In genomic region chr16:85614338-85615013, GRCh38 we compare ENCODE assay signal across 8 cellular contexts. TPM values are rescaled to one million over a fixed set of nuclear protein-coding genes. Genes with fewer than 3 reads are reported as not detected.
DNase-seq lines count a peak whose midpoint lies in the region; ATAC-seq, FAIRE-seq and TF ChIP-seq lines count a peak whose summit lies in the region.

No MANE protein-coding gene starts in this region.

- H3K4me2 ChIP-seq in HepG2 (ENCODE audit: low read depth, low read length) = peak overlapping the region; percentile 94

- peaks cover 59% of the 10 kb centered on the region for H4K20me1 ChIP-seq in HepG2 (ENCODE audit: insufficient read depth, low read length)

- peaks cover 38% of the 10 kb centered on the region for H3K4me1 ChIP-seq in HepG2 (ENCODE audit: insufficient read depth, low read length)
- peaks cover 61% of the 10 kb centered on the region for H3K4me1 ChIP-seq in upper lobe of right lung

- no peaks in the 10 kb centered on the region for H3K36me3 Mint-ChIP-seq in activated naive CD4-positive, alpha-beta T cell treated with anti-CD3 and anti-CD28 coated beads, Interleukin-2, amount 50 U/mL, for 24 hours
- no peaks in the 10 kb centered on the region for H3K36me3 Mint-ChIP-seq in activated T-cell treated with anti-CD3 and anti-CD28 coated beads, Interleukin-2, amount 50 U/mL, for 72 hours (ENCODE audit: insufficient read depth in 2 of 2)

- H3K4me3 ChIP-seq in HepG2 (replicated peaks in 1 of 3; ENCODE audit: insufficient read depth in 1 of 3, low read depth in 2 of 3, low read length in 3 of 3) (peak overlapping the region; percentile 79 to 85 (median 82)), upper lobe of right lung (peak overlapping the region; percentile 73)

- POLR2A ChIA-PET in HepG2 (lab: Yijun Ruan, JAX) = interaction anchor here (0.9 to 3.7 kb wide), 8 partner anchors 8 to 324 kb away, joined by 3 to 29 read pairs (median 12); no protein-coding TSS in a partner anchor

- WGBS in HepG2 (ENCODE audit: low lambda C conversion rate) = 3% methylated on average over 19 of the region's 41 CpGs

- H3K9me3 ChIP-seq in HepG2 (ENCODE audit: low read length) (no peaks in the 10 kb centered on the region), upper lobe of right lung (no peaks in the 10 kb centered on the region)

- peaks cover 55% of the 10 kb centered on the region for H3K79me2 ChIP-seq in HepG2 (ENCODE audit: insufficient read depth, low read length)

- no peak for DNase-seq in activated naive CD4-positive, alpha-beta T cell treated with anti-CD3 and anti-CD28 coated beads, Interleukin-2, amount 50 U/mL, for 16 hours
- DNase-seq in activated T-cell treated with anti-CD3 and anti-CD28 coated beads, Interleukin-2, amount 50 U/mL, for 72 hours = peak in 1 of 2 donors; percentile 8
- DNase-seq in HepG2 (ENCODE audit: low spot score) (no peak), upper lobe of right lung (no peak)

- peak; percentile 4 for FAIRE-seq in HepG2 (lab: Jason Lieb, UNC)

- H3K27me3 ChIP-seq in HepG2 (ENCODE audit: control insufficient read depth in 1 of 2, insufficient read depth in 2 of 2, low read length in 2 of 2) (no peaks in the 10 kb centered on the region), upper lobe of right lung (no peaks in the 10 kb centered on the region)

- no peak for ATAC-seq in activated T-cell treated with anti-CD3 and anti-CD28 coated beads, Interleukin-2, amount 50 U/mL, for 72 hours (replicated peaks in 1 of 2)
- ATAC-seq in HepG2 (no peak), upper lobe of right lung (no peak), GM21717 (IDR thresholded peaks at IDR 0.05; ENCODE audit: unreplicated experiment) (no peak), GM21390 (IDR thresholded peaks at IDR 0.05; ENCODE audit: unreplicated experiment) (no peak), GM21786 (IDR thresholded peaks at IDR 0.05; ENCODE audit: unreplicated experiment) (no peak)

- intact Hi-C loops in HepG2 (cut with micrococcal nuclease; ENCODE audit: unreplicated experiment) (loop anchor here (10.0 kb wide), 2 partner anchors 90 to 220 kb away; no protein-coding TSS in a partner anchor), upper lobe of right lung (cut with DNase I) (no loop called here)

- BruUV-seq in HepG2 (replicated peaks; lab: Mats Ljungman, UMichigan) = TSS peak; percentile 75

- no peak overlapping the region for H2AFZ ChIP-seq in HepG2 (ENCODE audit: low read length)

- H3K27ac Mint-ChIP-seq in activated naive CD4-positive, alpha-beta T cell treated with anti-CD3 and anti-CD28 coated beads, Interleukin-2, amount 50 U/mL, for 24 hours = no peak overlapping the region
- no peak overlapping the region for H3K27ac Mint-ChIP-seq in activated T-cell treated with anti-CD3 and anti-CD28 coated beads, Interleukin-2, amount 50 U/mL, for 72 hours

- H3K27ac ChIP-seq in HepG2 (ENCODE audit: extremely low read length, insufficient read depth, low read length) = peak overlapping the region; percentile 93
- peak overlapping the region; percentile 92 for H3K27ac ChIP-seq in upper lobe of right lung

- CTCF ChIA-PET in HepG2 (lab: Yijun Ruan, JAX; ENCODE audit: low intra/inter-chr PET ratio, low total read pairs) = interaction anchor here (0.9 to 2.5 kb wide), 3 partner anchors 122 to 194 kb away, joined by 3 to 25 read pairs (median 3); no protein-coding TSS in a partner anchor

- peaks cover 34% of the 10 kb centered on the region for H3K4me1 Mint-ChIP-seq in activated naive CD4-positive, alpha-beta T cell treated with anti-CD3 and anti-CD28 coated beads, Interleukin-2, amount 50 U/mL, for 24 hours
- peaks cover 43% of the 10 kb centered on the region for H3K4me1 Mint-ChIP-seq in activated T-cell treated with anti-CD3 and anti-CD28 coated beads, Interleukin-2, amount 50 U/mL, for 72 hours (ENCODE audit: low read depth)

- no peak for TF ChIP-seq EP300 in HepG2 (IDR thresholded peaks at IDR 0.05; ENCODE audit: low read depth in 2 of 2, low read length in 2 of 2)
- TF ChIP-seq EP300 in HepG2 (CRISPR knock-in tag; IDR thresholded peaks at IDR 0.05; ENCODE audit: borderline replicate concordance) = no peak

- H3K9me3 Mint-ChIP-seq in activated naive CD4-positive, alpha-beta T cell treated with anti-CD3 and anti-CD28 coated beads, Interleukin-2, amount 50 U/mL, for 24 hours = no peaks in the 10 kb centered on the region
- H3K9me3 Mint-ChIP-seq in activated T-cell treated with anti-CD3 and anti-CD28 coated beads, Interleukin-2, amount 50 U/mL, for 72 hours = no peaks in the 10 kb centered on the region

- TF ChIP-seq POLR2A in HepG2 (IDR thresholded peaks at IDR 0.05; ENCODE audit: insufficient read depth in 1 of 2, low read depth in 2 of 2, low read length in 2 of 2) = no peak

- peak overlapping the region; percentile 82 for H3K9ac ChIP-seq in HepG2 (ENCODE audit: insufficient read depth, low read depth, low read length)

- TF ChIP-seq RAD21 in HepG2 (CRISPR knock-in tag; IDR thresholded peaks at IDR 0.05) = no peak

- peaks cover 4% of the 10 kb centered on the region for H3K27me3 Mint-ChIP-seq in activated naive CD4-positive, alpha-beta T cell treated with anti-CD3 and anti-CD28 coated beads, Interleukin-2, amount 50 U/mL, for 24 hours
- no peaks in the 10 kb centered on the region for H3K27me3 Mint-ChIP-seq in activated T-cell treated with anti-CD3 and anti-CD28 coated beads, Interleukin-2, amount 50 U/mL, for 72 hours (ENCODE audit: low read depth)

- TF ChIP-seq CTCF in HepG2 (CRISPR knock-in tag; IDR thresholded peaks at IDR 0.05) (no peak), upper lobe of right lung (IDR thresholded peaks at IDR 0.05) (no peak)

- peaks cover 18 to 22% of the 10 kb centered on the region in 2 experiments for H3K36me3 ChIP-seq in HepG2 (replicated peaks in 1 of 2; ENCODE audit: control insufficient read depth in 1 of 2, insufficient read depth in 2 of 2, low read length in 2 of 2)
- H3K36me3 ChIP-seq in upper lobe of right lung = no peaks in the 10 kb centered on the region

- H3K4me3 Mint-ChIP-seq in activated naive CD4-positive, alpha-beta T cell treated with anti-CD3 and anti-CD28 coated beads, Interleukin-2, amount 50 U/mL, for 24 hours = peak overlapping the region; percentile 11
- peak overlapping the region; percentile 75 for H3K4me3 Mint-ChIP-seq in activated T-cell treated with anti-CD3 and anti-CD28 coated beads, Interleukin-2, amount 50 U/mL, for 72 hours

- in situ Hi-C loops in HepG2 (cut with HindIII; ENCODE audit: extremely low pct_ligation_motif_present, low pct_unique_long_range_greater_than_20kb) = no loop called here

TF ChIP-seq in HepG2, 621 proteins besides CTCF, POLR2A, EP300 and RAD21 (continues in another document):
- TF ChIP-seq ZNF790 (CRISPR knock-in tag; IDR thresholded peaks at IDR 0.05; ENCODE audit: borderline replicate concordance) (peak; percentile 78; the same call in 1 of the 2 replicates), ZBTB34 (CRISPR knock-in tag; IDR thresholded peaks at IDR 0.05) (no peak), MAZ (IDR thresholded peaks at IDR 0.05; ENCODE audit: borderline replicate concordance, low read depth, low read length) (no peak), MAZ (CRISPR knock-in tag; IDR thresholded peaks at IDR 0.05; ENCODE audit: low read depth) (no peak), ZNF878 (CRISPR knock-in tag; IDR thresholded peaks at IDR 0.05) (0 out of 2 replicates have a peak, but pooled peaks have one; percentile 25), MTF1 (CRISPR knock-in tag; IDR thresholded peaks at IDR 0.05) (no peak), ZNF264 (CRISPR knock-in tag; IDR thresholded peaks at IDR 0.05) (no peak), ZNF546 (CRISPR knock-in tag; conservative IDR thresholded peaks at IDR 0.05) (no peak; the same call in 1 of the 2 replicates)

RNA-seq across cellular contexts. Expression of gene GSE1, which starts 1.4 kb away (rescaled TPM):
- total RNA-seq in activated T-cell treated with anti-CD3 and anti-CD28 coated beads, Interleukin-2, amount 50 U/mL, for 72 hours = 10 to 100 TPM; 26.7 to 30.9 TPM
- total RNA-seq in HepG2 (2016; rRNA removed; fragmentation: Illumina TruSeq; extraction: Trizol) (16.1 and 19.5 TPM in 2 replicates), upper lobe of right lung (87.2 TPM)
- 13.0 and 16.7 TPM in 2 replicates for total RNA-seq in HepG2 (2016; cell fraction: cytosol; rRNA removed; fragmentation: Illumina TruSeq; extraction: Trizol; ENCODE audit: low read depth)
- total RNA-seq in HepG2 (2016; cell fraction: insoluble cytoplasmic fraction; rRNA removed; fragmentation: Illumina TruSeq; extraction: Trizol) = 15.4 and 17.4 TPM in 2 replicates
- total RNA-seq in HepG2 (2016; cell fraction: membrane; rRNA removed; fragmentation: Illumina TruSeq; extraction: Trizol) = 18.2 and 21.4 TPM in 2 replicates
- total RNA-seq in HepG2 (2016; cell fraction: nucleus; rRNA removed; fragmentation: Illumina TruSeq; extraction: Trizol) = 31.6 and 33.0 TPM in 2 replicates
- polyA plus RNA-seq in HepG2 (2011; rRNA removed) = 31.2 and 37.7 TPM in 2 replicates
- polyA plus RNA-seq in HepG2 (2011; cell fraction: cytosol; rRNA removed) = 20.9 and 26.7 TPM in 2 replicates
- polyA plus RNA-seq in HepG2 (2011; cell fraction: nucleus; rRNA removed) = 132 and 135 TPM in 2 replicates
- polyA plus RNA-seq in HepG2 (2012) = 43.5 and 43.7 TPM in 2 replicates
- 1.4 and 1.7 TPM in 2 replicates for polyA plus RNA-seq in HepG2 (2016; cell fraction: cytosol; fragmentation: Illumina TruSeq; extraction: Trizol; ENCODE audit: low read depth)
- 22.8 and 30.2 TPM in 2 replicates for polyA plus RNA-seq in HepG2 (2016; cell fraction: insoluble cytoplasmic fraction; fragmentation: Illumina TruSeq; extraction: Trizol; ENCODE audit: low read depth)
- 4.4 and 5.4 TPM in 2 replicates for polyA plus RNA-seq in HepG2 (2016; cell fraction: membrane; fragmentation: Illumina TruSeq; extraction: Trizol; ENCODE audit: low read depth)
- 70.9 and 78.3 TPM in 2 replicates for polyA plus RNA-seq in HepG2 (2016; cell fraction: nucleus; fragmentation: Illumina TruSeq; extraction: Trizol; ENCODE audit: insufficient read depth, low read depth)
- polyA minus RNA-seq in HepG2 (2011; rRNA and poly(A)+ RNA removed; ENCODE audit: low replicate concordance) = 24.8 and 50.4 TPM in 2 replicates
- polyA minus RNA-seq in HepG2 (2011; cell fraction: cytosol; rRNA and poly(A)+ RNA removed) = 36.3 and 45.8 TPM in 2 replicates
- polyA minus RNA-seq in HepG2 (2011; cell fraction: nucleus; rRNA and poly(A)+ RNA removed) = 83.8 and 96.8 TPM in 2 replicates
